ENCODE assay signal across 20 cellular contexts in the genomic region with DNA sequence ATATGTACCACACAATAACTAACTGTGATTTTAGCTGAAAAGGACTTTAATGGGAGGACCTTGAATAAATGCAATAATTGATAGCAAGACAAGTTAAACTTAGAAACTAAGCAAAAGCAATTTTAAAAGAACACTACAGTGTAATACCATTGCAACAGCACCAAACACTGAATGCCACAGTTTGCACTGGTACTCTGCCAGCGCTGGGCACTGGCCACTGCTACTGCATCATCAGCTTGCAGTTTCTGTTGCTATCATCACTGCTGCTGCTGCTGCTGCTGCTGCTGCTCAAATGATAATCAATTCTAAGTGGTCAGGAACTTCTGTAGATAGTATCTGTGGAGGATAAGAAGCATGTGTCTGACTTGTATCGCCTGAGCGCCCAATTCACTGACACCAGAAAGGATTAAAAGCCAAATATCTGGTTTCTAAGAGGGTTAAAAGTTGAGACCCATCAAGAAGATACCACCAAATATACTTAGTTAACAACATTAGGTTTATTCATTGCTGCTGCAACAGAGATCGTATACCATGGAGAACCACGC.
DNase-seq lines count a peak whose midpoint lies in the region; ATAC-seq and TF ChIP-seq lines count a peak whose summit lies in the region.
"Had no signal": no experiment of that assay in that cellular context is flagged by ENCODE, and none has a peak within 500 bp of the region (broad histone marks: within the 10 kb centered on the region; RNA-seq: fewer than 3 reads in every experiment).

No MANE protein-coding gene starts in this region.

- no peaks in the 10 kb centered on the region for H3K36me3 Mint-ChIP-seq in endodermal cell (ENCODE audit: low read depth)

- no peak overlapping the region for H3K4me3 Mint-ChIP-seq in endodermal cell

- H3K9ac ChIP-seq in endodermal cell (ENCODE audit: extremely low read depth, low read length, poor library complexity, severe bottlenecking): no peak overlapping the region

- H3K4me1 Mint-ChIP-seq in endodermal cell: peaks cover 7% of the 10 kb centered on the region

- H3K9me3 Mint-ChIP-seq in endodermal cell: no peaks in the 10 kb centered on the region

- whole genome bisulfite sequencing in endodermal cell (ENCODE audit: insufficient coverage in 1 of 2, insufficient read length in 1 of 2), 2 experiments: 96% methylated on average over 3 to 5 of the region's 5 CpGs

- H3K36me3 ChIP-seq in endodermal cell (ENCODE audit: control insufficient read depth, insufficient read depth, low read length): no peaks in the 10 kb centered on the region
- H3K36me3 ChIP-seq: SJCRH30 had no signal

- no peaks in the 10 kb centered on the region for H3K9me3 ChIP-seq in endodermal cell (ENCODE audit: control insufficient read depth, low read length)
- H3K9me3 ChIP-seq: SJCRH30 had no signal

- no peaks in the 10 kb centered on the region for H3K27me3 ChIP-seq in endodermal cell (ENCODE audit: control insufficient read depth, insufficient read depth, low read length, poor library complexity, severe bottlenecking)
- H3K27me3 ChIP-seq: SJCRH30 had no signal

- no peak for TF ChIP-seq CTCF in endodermal cell (conservative IDR thresholded peaks at IDR 0.05)

- H3K4me3 ChIP-seq in endodermal cell (ENCODE audit: low read length): no peak overlapping the region
- H3K4me3 ChIP-seq: SJCRH30 had no signal

- H3K27ac ChIP-seq in endodermal cell (ENCODE audit: low read depth, low read length): no peak overlapping the region
- H3K27ac ChIP-seq: SJCRH30 had no signal

- DNase-seq in Right ventricle myocardium inferior (ENCODE audit: missing footprints) (peak; percentile 27), cardiac septum (ENCODE audit: low spot score) (no peak), medulla oblongata (ENCODE audit: extremely low spot score) (peak; percentile 38), superior temporal gyrus (ENCODE audit: extremely low spot score) (peak; percentile 59), endodermal cell (no peak)
- DNase-seq: 8988T, ACHN, Calu3, DMS79 treated with DMSO at 0.1 percent for 48 hours, GF-D8, NCI-H1048, NCI-H1417, NCI-H1694 treated with DMSO at 0.1 percent for 48 hours, NCI-H2081, NCI-H2227 treated with DMSO at 0.1 percent for 48 hours, NCI-H526 treated with DMSO at 0.1 percent for 48 hours, SJCRH30 had no signal

- H3K4me1 ChIP-seq in endodermal cell (ENCODE audit: control insufficient read depth, insufficient read depth, low read length): no peaks in the 10 kb centered on the region
- H3K4me1 ChIP-seq: SJCRH30 had no signal

- peaks cover 2% of the 10 kb centered on the region for H3K27me3 Mint-ChIP-seq in endodermal cell (ENCODE audit: insufficient read depth)

- H3K27ac Mint-ChIP-seq in endodermal cell: no peak overlapping the region

- ATAC-seq in Right ventricle myocardium inferior (no peak), SK-N-SH treated with all-trans-retinoic acid at 6 μM for 48 hours (no peak), GM19328 (IDR thresholded peaks at IDR 0.05; ENCODE audit: unreplicated experiment) (no peak), HG03025 (IDR thresholded peaks at IDR 0.05; ENCODE audit: low FRiP score, unreplicated experiment) (no peak)

- intact Hi-C loops in Right ventricle myocardium inferior (cut with DNase I): no loop called here
- intact Hi-C loops in cardiac septum (cut with DNase I): no loop called here

TF ChIP-seq in SK-N-SH treated with all-trans-retinoic acid at 6 μM for 48 hours, 23 proteins besides CTCF, POLR2A, EP300 and RAD21 (continues in another document):
- TF ChIP-seq TCF4 (CRISPR knock-in tag; IDR thresholded peaks at IDR 0.05; ENCODE audit: borderline replicate concordance): peak; percentile 42; the same call in 1 of the 2 replicates
- no peak for TF ChIP-seq TOX (CRISPR knock-in tag; IDR thresholded peaks at IDR 0.05; ENCODE audit: borderline replicate concordance)
- TF ChIP-seq, protein P1, sequence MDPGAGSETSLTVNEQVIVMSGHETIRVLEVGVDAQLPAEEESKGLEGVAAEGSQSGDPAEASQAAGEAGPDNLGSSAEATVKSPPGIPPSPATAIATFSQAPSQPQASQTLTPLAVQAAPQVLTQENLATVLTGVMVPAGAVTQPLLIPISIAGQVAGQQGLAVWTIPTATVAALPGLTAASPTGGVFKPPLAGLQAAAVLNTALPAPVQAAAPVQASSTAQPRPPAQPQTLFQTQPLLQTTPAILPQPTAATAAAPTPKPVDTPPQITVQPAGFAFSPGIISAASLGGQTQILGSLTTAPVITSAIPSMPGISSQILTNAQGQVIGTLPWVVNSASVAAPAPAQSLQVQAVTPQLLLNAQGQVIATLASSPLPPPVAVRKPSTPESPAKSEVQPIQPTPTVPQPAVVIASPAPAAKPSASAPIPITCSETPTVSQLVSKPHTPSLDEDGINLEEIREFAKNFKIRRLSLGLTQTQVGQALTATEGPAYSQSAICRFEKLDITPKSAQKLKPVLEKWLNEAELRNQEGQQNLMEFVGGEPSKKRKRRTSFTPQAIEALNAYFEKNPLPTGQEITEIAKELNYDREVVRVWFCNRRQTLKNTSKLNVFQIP (CRISPR knock-in tag; IDR thresholded peaks at IDR 0.05; ENCODE audit: borderline replicate concordance, low read depth): no peak
- TF ChIP-seq BACH2 (CRISPR knock-in tag; IDR thresholded peaks at IDR 0.05; ENCODE audit: borderline replicate concordance): no peak
- TF ChIP-seq, protein P2, sequence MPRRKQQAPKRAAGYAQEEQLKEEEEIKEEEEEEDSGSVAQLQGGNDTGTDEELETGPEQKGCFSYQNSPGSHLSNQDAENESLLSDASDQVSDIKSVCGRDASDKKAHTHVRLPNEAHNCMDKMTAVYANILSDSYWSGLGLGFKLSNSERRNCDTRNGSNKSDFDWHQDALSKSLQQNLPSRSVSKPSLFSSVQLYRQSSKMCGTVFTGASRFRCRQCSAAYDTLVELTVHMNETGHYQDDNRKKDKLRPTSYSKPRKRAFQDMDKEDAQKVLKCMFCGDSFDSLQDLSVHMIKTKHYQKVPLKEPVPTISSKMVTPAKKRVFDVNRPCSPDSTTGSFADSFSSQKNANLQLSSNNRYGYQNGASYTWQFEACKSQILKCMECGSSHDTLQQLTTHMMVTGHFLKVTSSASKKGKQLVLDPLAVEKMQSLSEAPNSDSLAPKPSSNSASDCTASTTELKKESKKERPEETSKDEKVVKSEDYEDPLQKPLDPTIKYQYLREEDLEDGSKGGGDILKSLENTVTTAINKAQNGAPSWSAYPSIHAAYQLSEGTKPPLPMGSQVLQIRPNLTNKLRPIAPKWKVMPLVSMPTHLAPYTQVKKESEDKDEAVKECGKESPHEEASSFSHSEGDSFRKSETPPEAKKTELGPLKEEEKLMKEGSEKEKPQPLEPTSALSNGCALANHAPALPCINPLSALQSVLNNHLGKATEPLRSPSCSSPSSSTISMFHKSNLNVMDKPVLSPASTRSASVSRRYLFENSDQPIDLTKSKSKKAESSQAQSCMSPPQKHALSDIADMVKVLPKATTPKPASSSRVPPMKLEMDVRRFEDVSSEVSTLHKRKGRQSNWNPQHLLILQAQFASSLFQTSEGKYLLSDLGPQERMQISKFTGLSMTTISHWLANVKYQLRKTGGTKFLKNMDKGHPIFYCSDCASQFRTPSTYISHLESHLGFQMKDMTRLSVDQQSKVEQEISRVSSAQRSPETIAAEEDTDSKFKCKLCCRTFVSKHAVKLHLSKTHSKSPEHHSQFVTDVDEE (CRISPR knock-in tag; IDR thresholded peaks at IDR 0.05): peak; percentile 39; the same call in 1 of the 2 replicates
- TF ChIP-seq RARB (CRISPR knock-in tag; IDR thresholded peaks at IDR 0.05): no peak
- no peak for TF ChIP-seq SNAI2 (CRISPR knock-in tag; IDR thresholded peaks at IDR 0.05)
- no peak for TF ChIP-seq ZC3H10 (CRISPR knock-in tag; IDR thresholded peaks at IDR 0.05)
- TF ChIP-seq, protein P3, sequence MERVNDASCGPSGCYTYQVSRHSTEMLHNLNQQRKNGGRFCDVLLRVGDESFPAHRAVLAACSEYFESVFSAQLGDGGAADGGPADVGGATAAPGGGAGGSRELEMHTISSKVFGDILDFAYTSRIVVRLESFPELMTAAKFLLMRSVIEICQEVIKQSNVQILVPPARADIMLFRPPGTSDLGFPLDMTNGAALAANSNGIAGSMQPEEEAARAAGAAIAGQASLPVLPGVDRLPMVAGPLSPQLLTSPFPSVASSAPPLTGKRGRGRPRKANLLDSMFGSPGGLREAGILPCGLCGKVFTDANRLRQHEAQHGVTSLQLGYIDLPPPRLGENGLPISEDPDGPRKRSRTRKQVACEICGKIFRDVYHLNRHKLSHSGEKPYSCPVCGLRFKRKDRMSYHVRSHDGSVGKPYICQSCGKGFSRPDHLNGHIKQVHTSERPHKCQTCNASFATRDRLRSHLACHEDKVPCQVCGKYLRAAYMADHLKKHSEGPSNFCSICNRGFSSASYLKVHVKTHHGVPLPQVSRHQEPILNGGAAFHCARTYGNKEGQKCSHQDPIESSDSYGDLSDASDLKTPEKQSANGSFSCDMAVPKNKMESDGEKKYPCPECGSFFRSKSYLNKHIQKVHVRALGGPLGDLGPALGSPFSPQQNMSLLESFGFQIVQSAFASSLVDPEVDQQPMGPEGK (CRISPR knock-in tag; IDR thresholded peaks at IDR 0.05; ENCODE audit: borderline replicate concordance): no peak
- TF ChIP-seq, protein P4, sequence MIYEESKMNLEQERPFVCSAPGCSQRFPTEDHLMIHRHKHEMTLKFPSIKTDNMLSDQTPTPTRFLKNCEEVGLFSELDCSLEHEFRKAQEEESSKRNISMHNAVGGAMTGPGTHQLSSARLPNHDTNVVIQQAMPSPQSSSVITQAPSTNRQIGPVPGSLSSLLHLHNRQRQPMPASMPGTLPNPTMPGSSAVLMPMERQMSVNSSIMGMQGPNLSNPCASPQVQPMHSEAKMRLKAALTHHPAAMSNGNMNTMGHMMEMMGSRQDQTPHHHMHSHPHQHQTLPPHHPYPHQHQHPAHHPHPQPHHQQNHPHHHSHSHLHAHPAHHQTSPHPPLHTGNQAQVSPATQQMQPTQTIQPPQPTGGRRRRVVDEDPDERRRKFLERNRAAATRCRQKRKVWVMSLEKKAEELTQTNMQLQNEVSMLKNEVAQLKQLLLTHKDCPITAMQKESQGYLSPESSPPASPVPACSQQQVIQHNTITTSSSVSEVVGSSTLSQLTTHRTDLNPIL (CRISPR knock-in tag; IDR thresholded peaks at IDR 0.05; ENCODE audit: low read depth): no peak
- TF ChIP-seq CSDC2 (CRISPR knock-in tag; IDR thresholded peaks at IDR 0.05): no peak
- TF ChIP-seq PPARA (CRISPR knock-in tag; IDR thresholded peaks at IDR 0.05; ENCODE audit: borderline replicate concordance): no peak
- TF ChIP-seq ISL1 (CRISPR knock-in tag; IDR thresholded peaks at IDR 0.05): no peak
- no peak for TF ChIP-seq ZFP3 (CRISPR knock-in tag; IDR thresholded peaks at IDR 0.05)

Comparison
In these comparisons a context has a peak if more than half of its experiments do, and no peak if none do; other contexts are left out.
1. DNase-seq: peak in Right ventricle myocardium inferior (single experiment), medulla oblongata (single experiment) and superior temporal gyrus (single experiment); none in cardiac septum (single experiment) and endodermal cell (single experiment).